Comparison of ENCODE assay signal across 25 cellular contexts in genomic region chr14:91754819-91755218, GRCh38. TPM values are rescaled to one million over a fixed set of nuclear protein-coding genes. Genes with fewer than 3 reads are reported as not detected.
DNase-seq lines count a peak whose midpoint lies in the region; ATAC-seq, FAIRE-seq and TF ChIP-seq lines count a peak whose summit lies in the region.
"Had no signal": no experiment of that assay in that cellular context is flagged by ENCODE, and none has a peak within 500 bp of the region (broad histone marks: within the 10 kb centered on the region; RNA-seq: fewer than 3 reads in every experiment).

No MANE protein-coding gene starts in this region.

- no TSS peak for BruUV-seq in Caco-2 (replicated peaks; lab: Mats Ljungman, UMichigan)
- BruUV-seq in mammary epithelial cell (replicated peaks; lab: Mats Ljungman, UMichigan), result no TSS peak

- H3K9ac ChIP-seq in mammary epithelial cell (ENCODE audit: insufficient read depth, low read length) (no peak overlapping the region), mucosa of rectum (ENCODE audit: low read depth in 1 of 2, low read length in 2 of 2) (no peak overlapping the region)

- H3K9me3 ChIP-seq in A549 (peaks cover 14% of the 10 kb centered on the region; the same call in 2 of the 3 replicates), Caco-2 (no peaks in the 10 kb centered on the region), mammary epithelial cell (replicated peaks; ENCODE audit: insufficient read depth, low read length) (no peaks in the 10 kb centered on the region), mucosa of rectum (ENCODE audit: control insufficient read depth in 2 of 2, low read length in 2 of 2) (no peaks in the 10 kb centered on the region)

- no peaks in the 10 kb centered on the region for H3K27me3 Mint-ChIP-seq in Caco-2 (ENCODE audit: insufficient read depth, unreplicated experiment)
- H3K27me3 Mint-ChIP-seq: activated CD4-positive, alpha-beta T cell treated with anti-CD3 and anti-CD28 coated beads, Interleukin-2, amount 10 ng/mL, durations not matched to agents 7 days and 5 days had no signal

- H3K27ac ChIP-seq in A549, result peak overlapping the region; percentile 46 to 65; a peak in 5 of 6 replicates
- H3K27ac ChIP-seq in mammary epithelial cell (ENCODE audit: insufficient read depth, low read depth, low read length), result peak overlapping the region; percentile 52
- H3K27ac ChIP-seq in mucosa of rectum (ENCODE audit: low read depth in 2 of 2, low read length in 2 of 2), result peak overlapping the region; percentile 78 to 84
- H3K27ac ChIP-seq: HL-60 had no signal

- in situ Hi-C loops in mammary epithelial cell (cut with MboI; ENCODE audit: low sequenced_read_pairs in 2 of 2), result no loop called here

- peaks cover 15% of the 10 kb centered on the region for H3K4me1 Mint-ChIP-seq in Caco-2 (ENCODE audit: low read depth, unreplicated experiment)
- H3K4me1 Mint-ChIP-seq: activated CD4-positive, alpha-beta T cell treated with anti-CD3 and anti-CD28 coated beads, Interleukin-2, amount 10 ng/mL, durations not matched to agents 7 days and 5 days; B cell had no signal

- H3K4me3 ChIP-seq in A549 (no peak overlapping the region), Caco-2 (ENCODE audit: low read depth, low read length) (no peak overlapping the region), mammary epithelial cell (replicated peaks in 1 of 3; ENCODE audit: insufficient read depth in 1 of 3, low read depth in 2 of 3, low read length in 3 of 3) (no peak overlapping the region), mucosa of rectum (ENCODE audit: low read length in 2 of 2) (no peak overlapping the region)
- H3K4me3 ChIP-seq: Peyer's patch had no signal

- no peak for TF ChIP-seq CTCF in A549 (IDR thresholded peaks at IDR 0.05)
- no peak for TF ChIP-seq CTCF in Caco-2 (IDR thresholded peaks at IDR 0.05; ENCODE audit: insufficient read depth in 1 of 2, low read depth in 1 of 2, low read length in 1 of 2, severe bottlenecking in 1 of 2, unreplicated experiment in 1 of 2)
- TF ChIP-seq CTCF in mammary epithelial cell (conservative IDR thresholded peaks at IDR 0.05 in 1 of 2, IDR thresholded peaks at IDR 0.05 in 1 of 2; ENCODE audit: extremely low read depth in 1 of 2, insufficient read depth in 1 of 2, low read depth in 1 of 2, low read length in 2 of 2), result no peak

- no peak overlapping the region for H2AFZ ChIP-seq in mammary epithelial cell (ENCODE audit: low read depth, low read length)

- 5% methylated on average over 1 of the region's 1 CpG for WGBS in A549 (ENCODE audit: missing lambda C conversion rate)
- WGBS in mammary epithelial cell (ENCODE audit: low coverage, missing lambda C conversion rate), result 36% methylated on average over 1 of the region's 1 CpG

- TF ChIP-seq RAD21 in A549 (conservative IDR thresholded peaks at IDR 0.05 in 1 of 2, IDR thresholded peaks at IDR 0.05 in 1 of 2), result no peak

- TF ChIP-seq EP300 in A549 (IDR thresholded peaks at IDR 0.05), result no peak

- CTCF ChIA-PET in A549 (lab: Yijun Ruan, JAX) (no interaction called here), Caco-2 (lab: Charles Lee) (interaction anchor here (1.8 kb wide), 1 partner anchor 26 kb away, joined by 4 read pairs; no protein-coding TSS in a partner anchor), mammary epithelial cell (lab: Charles Lee; ENCODE audit: low non-redundant PET) (no interaction called here)

- H3K4me3 Mint-ChIP-seq in Caco-2 (ENCODE audit: unreplicated experiment), result no peak overlapping the region
- H3K4me3 Mint-ChIP-seq: activated CD4-positive, alpha-beta T cell treated with anti-CD3 and anti-CD28 coated beads, Interleukin-2, amount 10 ng/mL, durations not matched to agents 7 days and 5 days; B cell; endodermal cell had no signal

- POLR2A ChIA-PET in A549 (lab: Yijun Ruan, JAX) (no interaction called here), Caco-2 (lab: Charles Lee) (interaction anchor here (0.6 kb wide), 1 partner anchor 403 kb away, joined by 5 read pairs; no protein-coding TSS in a partner anchor)

- H3K4me2 ChIP-seq in A549 (peak overlapping the region; percentile 56), mammary epithelial cell (ENCODE audit: insufficient read depth, low read depth, low read length) (no peak overlapping the region)

- peaks cover 12% of the 10 kb centered on the region for H3K9me3 Mint-ChIP-seq in Caco-2 (ENCODE audit: unreplicated experiment)
- H3K9me3 Mint-ChIP-seq: endodermal cell had no signal

- peak overlapping the region; percentile 77 for H3K27ac Mint-ChIP-seq in Caco-2 (ENCODE audit: unreplicated experiment)
- H3K27ac Mint-ChIP-seq: activated CD4-positive, alpha-beta T cell treated with anti-CD3 and anti-CD28 coated beads, Interleukin-2, amount 10 ng/mL, durations not matched to agents 7 days and 5 days; B cell; endodermal cell had no signal

- intact Hi-C loops in Caco-2 (cut with micrococcal nuclease; ENCODE audit: unreplicated experiment), result loop anchor here (1.0 kb wide), 2 partner anchors 24 to 25 kb away; no protein-coding TSS in a partner anchor
- intact Hi-C loops in mammary epithelial cell (cut with micrococcal nuclease), result no loop called here

- H3K4me1 ChIP-seq in A549 (peaks cover 20% of the 10 kb centered on the region), Caco-2 (peaks cover 42% of the 10 kb centered on the region), mammary epithelial cell (ENCODE audit: insufficient read depth, low read length) (peaks cover 29% of the 10 kb centered on the region), mucosa of rectum (ENCODE audit: control insufficient read depth in 2 of 2, insufficient read depth in 2 of 2, low read length in 2 of 2) (peaks cover 6 to 42% of the 10 kb centered on the region in 2 donors)
- H3K4me1 ChIP-seq: Peyer's patch had no signal

- dilution Hi-C loops in mammary epithelial cell (cut with HindIII; ENCODE audit: low sequenced_read_pairs), result no loop called here

- no peaks in the 10 kb centered on the region for H4K20me1 ChIP-seq in mammary epithelial cell (ENCODE audit: insufficient read depth, low read length)

- ATAC-seq in A549 (no peak), HG02884 (IDR thresholded peaks at IDR 0.05; ENCODE audit: unreplicated experiment) (no peak), HG03460 (IDR thresholded peaks at IDR 0.05; ENCODE audit: unreplicated experiment) (no peak)

- H3K27me3 ChIP-seq in Caco-2 (replicated peaks; ENCODE audit: control insufficient read depth, insufficient read depth, low read length), result no peaks in the 10 kb centered on the region
- no peaks in the 10 kb centered on the region for H3K27me3 ChIP-seq in mammary epithelial cell (ENCODE audit: insufficient read depth, low read length)
- H3K27me3 ChIP-seq in mucosa of rectum (ENCODE audit: control insufficient read depth in 2 of 2, insufficient read depth in 2 of 2, low read length in 2 of 2), result no peaks in the 10 kb centered on the region
- H3K27me3 ChIP-seq: Peyer's patch had no signal

- peaks cover 22% of the 10 kb centered on the region for H3K36me3 Mint-ChIP-seq in Caco-2 (ENCODE audit: insufficient read depth, unreplicated experiment)

- FAIRE-seq in A549 (lab: Jason Lieb, UNC), result no peak
- FAIRE-seq: D721Med had no signal

- no peaks in the 10 kb centered on the region for H3K79me2 ChIP-seq in mammary epithelial cell (ENCODE audit: insufficient read depth, low read length)

- DNase-seq in A549 (ENCODE audit: low read depth in 1 of 2, low spot score in 1 of 2) (peak in 1 of 2 experiments; percentile 27), Caco-2 (peak in 1 of 2 experiments; percentile 1), mammary epithelial cell (no peak), NCI-H2227 (lab: John Stamatoyannopoulos, UW; ENCODE audit: unreplicated experiment) (no peak)
- no peak for DNase-seq in activated CD4-positive, alpha-beta T cell treated with anti-CD3 and anti-CD28 coated beads, Interleukin-2, amount 50 U/mL, for 48 hours
- DNase-seq: activated CD4-positive, alpha-beta T cell treated with anti-CD3 and anti-CD28 coated beads, Interleukin-2, amount 10 ng/mL, durations not matched to agents 7 days and 5 days; activated naive CD4-positive, alpha-beta T cell treated with Interleukin-2 at 50 U/mL for 16 hours; aorta; endodermal cell; H7; hypothalamus; MV-4-11; NCI-H2081 treated with DMSO at 0.1 percent for 48 hours; NCI-H69; nucleus accumbens; Peyer's patch; stimulated activated CD4-positive, alpha-beta T cell treated with anti-CD3 and anti-CD28 coated beads, Interleukin-4, amount 100 ng/mL, for 1 hour; substantia nigra had no signal

- H3K36me3 ChIP-seq in Caco-2 (ENCODE audit: control insufficient read depth, insufficient read depth, low read length), result no peaks in the 10 kb centered on the region; the same call in 1 of the 2 replicates
- no peaks in the 10 kb centered on the region for H3K36me3 ChIP-seq in mammary epithelial cell (ENCODE audit: insufficient read depth, low read length)
- no peaks in the 10 kb centered on the region for H3K36me3 ChIP-seq in mucosa of rectum (ENCODE audit: control insufficient read depth in 2 of 2, insufficient read depth in 2 of 2, low read length in 2 of 2)
- H3K36me3 ChIP-seq: Peyer's patch had no signal

- no peak for TF ChIP-seq POLR2A in A549 (IDR thresholded peaks at IDR 0.05; ENCODE audit: low read length)

TF ChIP-seq in A549, 52 proteins besides CTCF, POLR2A, EP300 and RAD21:
- TF ChIP-seq CHD4 (IDR thresholded peaks at IDR 0.05; ENCODE audit: borderline replicate concordance), result no peak
- no peak for TF ChIP-seq CBX8 (IDR thresholded peaks at IDR 0.05)
- TF ChIP-seq NR3C1 (IDR thresholded peaks at IDR 0.05), result no peak
- TF ChIP-seq TP53 (CRISPR knock-in tag; IDR thresholded peaks at IDR 0.05), result no peak

RNA-seq across cellular contexts. Expression of gene CATSPERB, which starts 22.9 kb away (rescaled TPM):
- polyA plus RNA-seq in A549 (2011; rRNA removed) (0.05 and 0.09 TPM in 2 replicates), A549 (2017; fragmentation: RNase III; extraction: RNeasy Plus Mini Kit Qiagen cat#74134 plus additional on column Dnase treatment) (not detected in 3 replicates), mammary epithelial cell (0.11 TPM)
- polyA plus RNA-seq in A549 (2012; cell fraction: cytosol; rRNA removed), result not detected in 2 replicates
- polyA plus RNA-seq in A549 (2012; cell fraction: nucleus; rRNA removed), result not detected in 2 replicates
- polyA minus RNA-seq in A549 (2011; rRNA and poly(A)+ RNA removed), result not detected in 2 replicates
- total RNA-seq in Caco-2 (2022) (2.1 and 2.6 TPM in 2 replicates), mammary epithelial cell (1 to 10 TPM in 1 of 2 donors, under 1 TPM in 1; 0.61 to 1.0 TPM)
- polyA minus RNA-seq in mammary epithelial cell, result not detected
- total RNA-seq: G401 had no signal
